25 cellular contexts compared by ENCODE assay signal in genomic region chr9:91248707-91249106, GRCh38.
"Had no signal": no experiment of that assay in that cellular context is flagged by ENCODE, and none has a peak within 500 bp of the region (broad histone marks: within the 10 kb centered on the region; RNA-seq: fewer than 3 reads in every experiment).

No MANE protein-coding gene starts in this region.

- H3K27ac ChIP-seq: SJCRH30, VCaP had no signal

- H3K27me3 ChIP-seq: MG63, SJCRH30 had no signal

- H3K9me3 ChIP-seq: MG63, SJCRH30, SK-N-SH had no signal

- ATAC-seq: activated CD4-positive, alpha-beta T cell treated with anti-CD3 and anti-CD28 coated beads for 36 hours; activated T-helper 17 cell treated with anti-CD3 and anti-CD28 coated beads, Interleukin-2, amount 50 U/mL, for 72 hours had no signal

- H3K4me3 ChIP-seq: MG63, SJCRH30 had no signal

- DNase-seq: activated CD4-positive, alpha-beta memory T cell treated with anti-CD3 and anti-CD28 coated beads, Interleukin-2, amount 10 ng/mL, durations not matched to agents 7 days and 5 days; activated CD4-positive, alpha-beta T cell treated with anti-CD3 and anti-CD28 coated beads for 36 hours; activated CD4-positive, alpha-beta T cell treated with anti-CD3 and anti-CD28 coated beads, Interleukin-2, amount 50 U/mL, for 1 hour; activated gamma-delta T cell; activated naive CD4-positive, alpha-beta T cell treated with anti-CD3 and anti-CD28 coated beads for 36 hours; activated T-cell treated with anti-CD3 and anti-CD28 coated beads for 4 hours; activated T-cell treated with anti-CD3 and anti-CD28 coated beads, Interleukin-2, amount 50 U/mL, for 48 hours; central memory CD4-positive, alpha-beta T cell; MG63; MV-4-11; NCI-H1092 treated with DMSO at 0.1 percent for 48 hours; NCI-H1417 treated with DMSO at 0.1 percent for 48 hours; NCI-H1694; NCI-H2029; NCI-H2107; NCI-H2171 treated with DMSO at 0.1 percent for 48 hours; NCI-H226; NCI-H510A; NCI-H526 treated with DMSO at 0.1 percent for 48 hours; NCI-H82; SJCRH30; SK-N-SH; T-helper 1 cell had no signal

- H3K4me1 ChIP-seq: SJCRH30 had no signal

- H3K36me3 ChIP-seq: MG63, SJCRH30 had no signal
